ENCODE assay signal across 1 cellular context in the genomic region with DNA sequence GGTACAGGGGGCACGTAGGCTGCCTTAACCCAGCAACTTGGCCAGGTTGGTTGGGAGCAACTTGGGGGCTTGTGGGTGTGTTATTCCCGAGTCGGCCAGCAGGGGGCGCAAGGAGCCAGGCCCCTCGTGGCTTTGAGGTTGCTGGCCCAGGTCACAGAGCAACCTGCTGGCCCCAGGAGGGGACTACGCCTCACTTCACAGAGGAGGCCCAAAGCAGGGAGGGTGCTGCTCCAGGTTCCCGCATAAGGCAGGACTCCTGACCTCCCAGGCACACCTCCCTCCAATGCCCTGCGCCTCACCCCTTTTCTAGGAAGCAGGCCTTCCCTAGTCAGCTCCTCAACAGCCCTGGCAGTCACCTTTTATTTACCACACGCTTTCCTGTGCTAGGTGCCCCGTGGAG.
TF ChIP-seq lines count a peak whose summit lies in the region.

No MANE protein-coding gene starts in this region.

TF ChIP-seq in HEK293, 187 proteins besides CTCF, POLR2A, EP300 and RAD21 (continued from another document and continues in another):
- TF ChIP-seq, protein P1, sequence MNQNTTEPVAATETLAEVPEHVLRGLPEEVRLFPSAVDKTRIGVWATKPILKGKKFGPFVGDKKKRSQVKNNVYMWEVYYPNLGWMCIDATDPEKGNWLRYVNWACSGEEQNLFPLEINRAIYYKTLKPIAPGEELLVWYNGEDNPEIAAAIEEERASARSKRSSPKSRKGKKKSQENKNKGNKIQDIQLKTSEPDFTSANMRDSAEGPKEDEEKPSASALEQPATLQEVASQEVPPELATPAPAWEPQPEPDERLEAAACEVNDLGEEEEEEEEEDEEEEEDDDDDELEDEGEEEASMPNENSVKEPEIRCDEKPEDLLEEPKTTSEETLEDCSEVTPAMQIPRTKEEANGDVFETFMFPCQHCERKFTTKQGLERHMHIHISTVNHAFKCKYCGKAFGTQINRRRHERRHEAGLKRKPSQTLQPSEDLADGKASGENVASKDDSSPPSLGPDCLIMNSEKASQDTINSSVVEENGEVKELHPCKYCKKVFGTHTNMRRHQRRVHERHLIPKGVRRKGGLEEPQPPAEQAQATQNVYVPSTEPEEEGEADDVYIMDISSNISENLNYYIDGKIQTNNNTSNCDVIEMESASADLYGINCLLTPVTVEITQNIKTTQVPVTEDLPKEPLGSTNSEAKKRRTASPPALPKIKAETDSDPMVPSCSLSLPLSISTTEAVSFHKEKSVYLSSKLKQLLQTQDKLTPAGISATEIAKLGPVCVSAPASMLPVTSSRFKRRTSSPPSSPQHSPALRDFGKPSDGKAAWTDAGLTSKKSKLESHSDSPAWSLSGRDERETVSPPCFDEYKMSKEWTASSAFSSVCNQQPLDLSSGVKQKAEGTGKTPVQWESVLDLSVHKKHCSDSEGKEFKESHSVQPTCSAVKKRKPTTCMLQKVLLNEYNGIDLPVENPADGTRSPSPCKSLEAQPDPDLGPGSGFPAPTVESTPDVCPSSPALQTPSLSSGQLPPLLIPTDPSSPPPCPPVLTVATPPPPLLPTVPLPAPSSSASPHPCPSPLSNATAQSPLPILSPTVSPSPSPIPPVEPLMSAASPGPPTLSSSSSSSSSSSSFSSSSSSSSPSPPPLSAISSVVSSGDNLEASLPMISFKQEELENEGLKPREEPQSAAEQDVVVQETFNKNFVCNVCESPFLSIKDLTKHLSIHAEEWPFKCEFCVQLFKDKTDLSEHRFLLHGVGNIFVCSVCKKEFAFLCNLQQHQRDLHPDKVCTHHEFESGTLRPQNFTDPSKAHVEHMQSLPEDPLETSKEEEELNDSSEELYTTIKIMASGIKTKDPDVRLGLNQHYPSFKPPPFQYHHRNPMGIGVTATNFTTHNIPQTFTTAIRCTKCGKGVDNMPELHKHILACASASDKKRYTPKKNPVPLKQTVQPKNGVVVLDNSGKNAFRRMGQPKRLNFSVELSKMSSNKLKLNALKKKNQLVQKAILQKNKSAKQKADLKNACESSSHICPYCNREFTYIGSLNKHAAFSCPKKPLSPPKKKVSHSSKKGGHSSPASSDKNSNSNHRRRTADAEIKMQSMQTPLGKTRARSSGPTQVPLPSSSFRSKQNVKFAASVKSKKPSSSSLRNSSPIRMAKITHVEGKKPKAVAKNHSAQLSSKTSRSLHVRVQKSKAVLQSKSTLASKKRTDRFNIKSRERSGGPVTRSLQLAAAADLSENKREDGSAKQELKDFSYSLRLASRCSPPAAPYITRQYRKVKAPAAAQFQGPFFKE (tag by site-specific recombination; IDR thresholded peaks at IDR 0.05; ENCODE audit: borderline replicate concordance) = no peak
- peak; percentile 67 for TF ChIP-seq GLIS1 (tag by site-specific recombination; IDR thresholded peaks at IDR 0.05)
- TF ChIP-seq, protein P2, sequence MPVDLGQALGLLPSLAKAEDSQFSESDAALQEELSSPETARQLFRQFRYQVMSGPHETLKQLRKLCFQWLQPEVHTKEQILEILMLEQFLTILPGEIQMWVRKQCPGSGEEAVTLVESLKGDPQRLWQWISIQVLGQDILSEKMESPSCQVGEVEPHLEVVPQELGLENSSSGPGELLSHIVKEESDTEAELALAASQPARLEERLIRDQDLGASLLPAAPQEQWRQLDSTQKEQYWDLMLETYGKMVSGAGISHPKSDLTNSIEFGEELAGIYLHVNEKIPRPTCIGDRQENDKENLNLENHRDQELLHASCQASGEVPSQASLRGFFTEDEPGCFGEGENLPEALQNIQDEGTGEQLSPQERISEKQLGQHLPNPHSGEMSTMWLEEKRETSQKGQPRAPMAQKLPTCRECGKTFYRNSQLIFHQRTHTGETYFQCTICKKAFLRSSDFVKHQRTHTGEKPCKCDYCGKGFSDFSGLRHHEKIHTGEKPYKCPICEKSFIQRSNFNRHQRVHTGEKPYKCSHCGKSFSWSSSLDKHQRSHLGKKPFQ (tag by site-specific recombination; IDR thresholded peaks at IDR 0.05) = no peak
- no peak for TF ChIP-seq HOXD13 (CRISPR knock-in tag; IDR thresholded peaks at IDR 0.05; ENCODE audit: borderline replicate concordance)
- TF ChIP-seq, protein P3, sequence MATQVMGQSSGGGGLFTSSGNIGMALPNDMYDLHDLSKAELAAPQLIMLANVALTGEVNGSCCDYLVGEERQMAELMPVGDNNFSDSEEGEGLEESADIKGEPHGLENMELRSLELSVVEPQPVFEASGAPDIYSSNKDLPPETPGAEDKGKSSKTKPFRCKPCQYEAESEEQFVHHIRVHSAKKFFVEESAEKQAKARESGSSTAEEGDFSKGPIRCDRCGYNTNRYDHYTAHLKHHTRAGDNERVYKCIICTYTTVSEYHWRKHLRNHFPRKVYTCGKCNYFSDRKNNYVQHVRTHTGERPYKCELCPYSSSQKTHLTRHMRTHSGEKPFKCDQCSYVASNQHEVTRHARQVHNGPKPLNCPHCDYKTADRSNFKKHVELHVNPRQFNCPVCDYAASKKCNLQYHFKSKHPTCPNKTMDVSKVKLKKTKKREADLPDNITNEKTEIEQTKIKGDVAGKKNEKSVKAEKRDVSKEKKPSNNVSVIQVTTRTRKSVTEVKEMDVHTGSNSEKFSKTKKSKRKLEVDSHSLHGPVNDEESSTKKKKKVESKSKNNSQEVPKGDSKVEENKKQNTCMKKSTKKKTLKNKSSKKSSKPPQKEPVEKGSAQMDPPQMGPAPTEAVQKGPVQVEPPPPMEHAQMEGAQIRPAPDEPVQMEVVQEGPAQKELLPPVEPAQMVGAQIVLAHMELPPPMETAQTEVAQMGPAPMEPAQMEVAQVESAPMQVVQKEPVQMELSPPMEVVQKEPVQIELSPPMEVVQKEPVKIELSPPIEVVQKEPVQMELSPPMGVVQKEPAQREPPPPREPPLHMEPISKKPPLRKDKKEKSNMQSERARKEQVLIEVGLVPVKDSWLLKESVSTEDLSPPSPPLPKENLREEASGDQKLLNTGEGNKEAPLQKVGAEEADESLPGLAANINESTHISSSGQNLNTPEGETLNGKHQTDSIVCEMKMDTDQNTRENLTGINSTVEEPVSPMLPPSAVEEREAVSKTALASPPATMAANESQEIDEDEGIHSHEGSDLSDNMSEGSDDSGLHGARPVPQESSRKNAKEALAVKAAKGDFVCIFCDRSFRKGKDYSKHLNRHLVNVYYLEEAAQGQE (tag by site-specific recombination; IDR thresholded peaks at IDR 0.05) = no peak
- TF ChIP-seq ZNF121 (tag by site-specific recombination; IDR thresholded peaks at IDR 0.05) = no peak
- TF ChIP-seq KLF10 (tag by site-specific recombination; IDR thresholded peaks at IDR 0.05) = no peak
- TF ChIP-seq ZNF544 (tag by site-specific recombination; IDR thresholded peaks at IDR 0.05) = no peak
- TF ChIP-seq EGR2 (tag by site-specific recombination; IDR thresholded peaks at IDR 0.05; ENCODE audit: low read depth) = no peak
- TF ChIP-seq ZNF529 (tag by site-specific recombination; IDR thresholded peaks at IDR 0.05; ENCODE audit: insufficient replicate concordance) = no peak
- TF ChIP-seq ZNF211 (tag by site-specific recombination; IDR thresholded peaks at IDR 0.05; ENCODE audit: low read depth) = no peak
- no peak for TF ChIP-seq ZNF785 (tag by site-specific recombination; IDR thresholded peaks at IDR 0.05)
- TF ChIP-seq ZBTB1 (tag by site-specific recombination; IDR thresholded peaks at IDR 0.05) = no peak
- no peak for TF ChIP-seq YY2 (tag by site-specific recombination; IDR thresholded peaks at IDR 0.05)
- no peak for TF ChIP-seq ZNF776 (tag by site-specific recombination; IDR thresholded peaks at IDR 0.05; ENCODE audit: borderline replicate concordance)
- TF ChIP-seq ZNF335 (tag by site-specific recombination; conservative IDR thresholded peaks at IDR 0.05) = no peak
- TF ChIP-seq, protein P4, sequence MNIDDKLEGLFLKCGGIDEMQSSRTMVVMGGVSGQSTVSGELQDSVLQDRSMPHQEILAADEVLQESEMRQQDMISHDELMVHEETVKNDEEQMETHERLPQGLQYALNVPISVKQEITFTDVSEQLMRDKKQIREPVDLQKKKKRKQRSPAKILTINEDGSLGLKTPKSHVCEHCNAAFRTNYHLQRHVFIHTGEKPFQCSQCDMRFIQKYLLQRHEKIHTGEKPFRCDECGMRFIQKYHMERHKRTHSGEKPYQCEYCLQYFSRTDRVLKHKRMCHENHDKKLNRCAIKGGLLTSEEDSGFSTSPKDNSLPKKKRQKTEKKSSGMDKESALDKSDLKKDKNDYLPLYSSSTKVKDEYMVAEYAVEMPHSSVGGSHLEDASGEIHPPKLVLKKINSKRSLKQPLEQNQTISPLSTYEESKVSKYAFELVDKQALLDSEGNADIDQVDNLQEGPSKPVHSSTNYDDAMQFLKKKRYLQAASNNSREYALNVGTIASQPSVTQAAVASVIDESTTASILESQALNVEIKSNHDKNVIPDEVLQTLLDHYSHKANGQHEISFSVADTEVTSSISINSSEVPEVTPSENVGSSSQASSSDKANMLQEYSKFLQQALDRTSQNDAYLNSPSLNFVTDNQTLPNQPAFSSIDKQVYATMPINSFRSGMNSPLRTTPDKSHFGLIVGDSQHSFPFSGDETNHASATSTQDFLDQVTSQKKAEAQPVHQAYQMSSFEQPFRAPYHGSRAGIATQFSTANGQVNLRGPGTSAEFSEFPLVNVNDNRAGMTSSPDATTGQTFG (tag by site-specific recombination; IDR thresholded peaks at IDR 0.05; ENCODE audit: borderline replicate concordance) = no peak
- TF ChIP-seq, protein P5, sequence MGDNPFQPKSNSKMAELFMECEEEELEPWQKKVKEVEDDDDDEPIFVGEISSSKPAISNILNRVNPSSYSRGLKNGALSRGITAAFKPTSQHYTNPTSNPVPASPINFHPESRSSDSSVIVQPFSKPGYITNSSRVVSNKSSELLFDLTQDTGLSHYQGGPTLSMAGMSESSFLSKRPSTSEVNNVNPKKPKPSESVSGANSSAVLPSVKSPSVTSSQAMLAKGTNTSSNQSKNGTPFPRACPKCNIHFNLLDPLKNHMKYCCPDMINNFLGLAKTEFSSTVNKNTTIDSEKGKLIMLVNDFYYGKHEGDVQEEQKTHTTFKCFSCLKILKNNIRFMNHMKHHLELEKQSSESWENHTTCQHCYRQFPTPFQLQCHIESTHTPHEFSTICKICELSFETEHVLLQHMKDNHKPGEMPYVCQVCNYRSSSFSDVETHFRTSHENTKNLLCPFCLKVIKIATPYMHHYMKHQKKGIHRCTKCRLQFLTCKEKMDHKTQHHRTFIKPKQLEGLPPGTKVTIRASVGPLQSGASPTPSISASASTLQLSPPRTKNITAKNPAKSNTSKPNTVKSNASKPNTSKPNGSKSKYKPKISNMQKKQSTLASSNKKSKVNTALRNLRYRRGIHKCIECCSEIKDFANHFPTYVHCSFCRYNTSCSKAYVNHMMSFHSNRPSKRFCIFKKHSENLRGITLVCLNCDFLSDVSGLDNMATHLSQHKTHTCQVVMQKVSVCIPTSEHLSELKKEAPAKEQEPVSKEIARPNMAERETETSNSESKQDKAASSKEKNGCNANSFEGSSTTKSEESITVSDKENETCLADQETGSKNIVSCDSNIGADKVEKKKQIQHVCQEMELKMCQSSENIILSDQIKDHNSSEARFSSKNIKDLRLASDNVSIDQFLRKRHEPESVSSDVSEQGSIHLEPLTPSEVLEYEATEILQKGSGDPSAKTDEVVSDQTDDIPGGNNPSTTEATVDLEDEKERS (tag by site-specific recombination; IDR thresholded peaks at IDR 0.05) = no peak
- no peak for TF ChIP-seq ZFHX2 (tag by site-specific recombination; conservative IDR thresholded peaks at IDR 0.05)
- TF ChIP-seq ZXDB (tag by site-specific recombination; IDR thresholded peaks at IDR 0.05) = no peak
- no peak for TF ChIP-seq ZNF302 (tag by site-specific recombination; IDR thresholded peaks at IDR 0.05; ENCODE audit: low read depth)
- TF ChIP-seq, protein P6, sequence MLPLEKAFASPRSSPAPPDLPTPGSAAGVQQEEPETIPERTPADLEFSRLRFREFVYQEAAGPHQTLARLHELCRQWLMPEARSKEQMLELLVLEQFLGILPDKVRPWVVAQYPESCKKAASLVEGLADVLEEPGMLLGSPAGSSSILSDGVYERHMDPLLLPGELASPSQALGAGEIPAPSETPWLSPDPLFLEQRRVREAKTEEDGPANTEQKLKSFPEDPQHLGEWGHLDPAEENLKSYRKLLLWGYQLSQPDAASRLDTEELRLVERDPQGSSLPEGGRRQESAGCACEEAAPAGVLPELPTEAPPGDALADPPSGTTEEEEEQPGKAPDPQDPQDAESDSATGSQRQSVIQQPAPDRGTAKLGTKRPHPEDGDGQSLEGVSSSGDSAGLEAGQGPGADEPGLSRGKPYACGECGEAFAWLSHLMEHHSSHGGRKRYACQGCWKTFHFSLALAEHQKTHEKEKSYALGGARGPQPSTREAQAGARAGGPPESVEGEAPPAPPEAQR (tag by site-specific recombination; IDR thresholded peaks at IDR 0.05) = no peak
- TF ChIP-seq ZNF2 (tag by site-specific recombination; IDR thresholded peaks at IDR 0.05) = peak; percentile 31; the same call in 1 of the 2 replicates
- no peak for TF ChIP-seq ZNF324 (tag by site-specific recombination; IDR thresholded peaks at IDR 0.05)
- TF ChIP-seq, protein P7, sequence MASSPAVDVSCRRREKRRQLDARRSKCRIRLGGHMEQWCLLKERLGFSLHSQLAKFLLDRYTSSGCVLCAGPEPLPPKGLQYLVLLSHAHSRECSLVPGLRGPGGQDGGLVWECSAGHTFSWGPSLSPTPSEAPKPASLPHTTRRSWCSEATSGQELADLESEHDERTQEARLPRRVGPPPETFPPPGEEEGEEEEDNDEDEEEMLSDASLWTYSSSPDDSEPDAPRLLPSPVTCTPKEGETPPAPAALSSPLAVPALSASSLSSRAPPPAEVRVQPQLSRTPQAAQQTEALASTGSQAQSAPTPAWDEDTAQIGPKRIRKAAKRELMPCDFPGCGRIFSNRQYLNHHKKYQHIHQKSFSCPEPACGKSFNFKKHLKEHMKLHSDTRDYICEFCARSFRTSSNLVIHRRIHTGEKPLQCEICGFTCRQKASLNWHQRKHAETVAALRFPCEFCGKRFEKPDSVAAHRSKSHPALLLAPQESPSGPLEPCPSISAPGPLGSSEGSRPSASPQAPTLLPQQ (tag by site-specific recombination; IDR thresholded peaks at IDR 0.05) = no peak
- TF ChIP-seq, protein P8, sequence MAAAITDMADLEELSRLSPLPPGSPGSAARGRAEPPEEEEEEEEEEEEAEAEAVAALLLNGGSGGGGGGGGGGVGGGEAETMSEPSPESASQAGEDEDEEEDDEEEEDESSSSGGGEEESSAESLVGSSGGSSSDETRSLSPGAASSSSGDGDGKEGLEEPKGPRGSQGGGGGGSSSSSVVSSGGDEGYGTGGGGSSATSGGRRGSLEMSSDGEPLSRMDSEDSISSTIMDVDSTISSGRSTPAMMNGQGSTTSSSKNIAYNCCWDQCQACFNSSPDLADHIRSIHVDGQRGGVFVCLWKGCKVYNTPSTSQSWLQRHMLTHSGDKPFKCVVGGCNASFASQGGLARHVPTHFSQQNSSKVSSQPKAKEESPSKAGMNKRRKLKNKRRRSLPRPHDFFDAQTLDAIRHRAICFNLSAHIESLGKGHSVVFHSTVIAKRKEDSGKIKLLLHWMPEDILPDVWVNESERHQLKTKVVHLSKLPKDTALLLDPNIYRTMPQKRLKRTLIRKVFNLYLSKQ (tag by site-specific recombination; IDR thresholded peaks at IDR 0.05; ENCODE audit: borderline replicate concordance) = no peak
- no peak for TF ChIP-seq SP7 (tag by site-specific recombination; IDR thresholded peaks at IDR 0.05)
- no peak for TF ChIP-seq ZNF112 (tag by site-specific recombination; IDR thresholded peaks at IDR 0.05)
- peak; percentile 69 for TF ChIP-seq ZSCAN30 (tag by site-specific recombination; IDR thresholded peaks at IDR 0.05)
- TF ChIP-seq ZNF830 (tag by site-specific recombination; IDR thresholded peaks at IDR 0.05; ENCODE audit: low read depth) = no peak
- no peak for TF ChIP-seq GLI4 (tag by site-specific recombination; IDR thresholded peaks at IDR 0.05)
- no peak for TF ChIP-seq TCF7L2 (IDR thresholded peaks at IDR 0.05; ENCODE audit: borderline replicate concordance, low read depth, low read length)
